15 cellular contexts compared by ENCODE assay signal in the genomic region with DNA sequence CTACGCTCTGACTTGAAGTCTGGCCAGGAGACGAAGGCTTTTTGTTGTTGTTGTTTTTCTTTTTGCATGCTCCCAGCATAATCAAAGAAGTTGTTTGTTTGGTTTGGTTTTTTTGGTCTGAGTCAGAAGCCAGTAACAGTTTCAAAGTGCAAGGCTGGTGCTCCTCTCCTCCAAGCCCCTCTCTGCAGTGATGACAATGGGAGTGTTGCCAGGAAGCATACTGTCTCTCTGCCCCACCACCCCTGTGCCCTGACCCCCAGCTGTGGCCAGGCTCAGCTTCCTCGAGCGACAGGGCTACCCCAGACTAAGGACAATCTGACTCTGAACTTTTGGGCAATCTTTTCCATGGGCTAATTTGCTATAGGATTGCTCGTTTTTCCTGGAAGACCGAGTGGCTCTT.
"Had no signal": no experiment of that assay in that cellular context is flagged by ENCODE, and none has a peak within 500 bp of the region (broad histone marks: within the 10 kb centered on the region; RNA-seq: fewer than 3 reads in every experiment).

No MANE protein-coding gene starts in this region.

- DNase-seq: activated CD4-positive, alpha-beta T cell treated with anti-CD3 and anti-CD28 coated beads, Interleukin-2, amount 50 U/mL, for 48 hours; activated T-cell treated with anti-CD3 and anti-CD28 coated beads, Interleukin-2, amount 50 U/mL, for 24 hours; amniotic stem cell; central memory CD4-positive, alpha-beta T cell; cortex of kidney; effector CD8-positive, alpha-beta T cell; foreskin melanocyte; ovary; SK-N-SH; stimulated activated CD4-positive, alpha-beta T cell treated with anti-CD3 and anti-CD28 coated beads, Interleukin-12 subunit alpha, Interleukin-12 subunit beta, amount 100 ng/mL, for 4 hours; T-cell; T-helper 9 cell had no signal

- H3K27ac ChIP-seq: ovary, tibial nerve had no signal

- H3K36me3 ChIP-seq: ovary, tibial nerve had no signal

- H3K27me3 ChIP-seq: ovary, tibial nerve had no signal

- H3K9me3 ChIP-seq: ovary had no signal

- H3K4me3 ChIP-seq: ovary, tibial nerve had no signal

- ATAC-seq: activated CD8-positive, alpha-beta memory T cell treated with anti-CD3 and anti-CD28 coated beads, Interleukin-2, amount 10 ng/mL, durations not matched to agents 7 days and 5 days; activated naive CD4-positive, alpha-beta T cell treated with anti-CD3 and anti-CD28 coated beads, Interleukin-2, amount 50 U/mL, for 72 hours; T-cell had no signal

- H3K4me1 ChIP-seq: tibial nerve had no signal
